In genomic region chr1:61053712-61054608, GRCh38 we compare ENCODE assay signal across 8 cellular contexts. TPM values are rescaled to one million over a fixed set of nuclear protein-coding genes. Genes with fewer than 3 reads are reported as not detected.
DNase-seq lines count a peak whose midpoint lies in the region; ATAC-seq, FAIRE-seq and TF ChIP-seq lines count a peak whose summit lies in the region.

No MANE protein-coding gene starts in this region.

- POLR2A ChIA-PET in activated CD4-positive, alpha-beta memory T cell treated with anti-CD3 and anti-CD28 coated beads for 36 hours (lab: Charles Lee) = interaction anchor here (4.7 kb wide), 1 partner anchor 24 kb away, joined by 31 read pairs; no protein-coding TSS in a partner anchor

- DNase-seq in GM12865 (ENCODE audit: low read depth) (no peak), Right ventricle myocardium inferior (ENCODE audit: missing footprints) (peak; percentile 86), pancreas (peak; percentile 27 to 78 (median 46)), DMS79 (lab: John Stamatoyannopoulos, UW) (no peak), NCI-H187 (lab: John Stamatoyannopoulos, UW) (no peak), NCI-H146 treated with DMSO at 0.1 percent for 48 hours (lab: John Stamatoyannopoulos, UW; ENCODE audit: unreplicated experiment) (no peak)
- peak; percentile 41 for DNase-seq in activated CD4-positive, alpha-beta memory T cell treated with anti-CD3 and anti-CD28 coated beads for 36 hours
- DNase-seq in effector CD8-positive, alpha-beta T cell (lab: John Stamatoyannopoulos, UW) = no peak

- no peak for TF ChIP-seq CTCF in GM12865 (IDR thresholded peaks at IDR 0.05; ENCODE audit: insufficient read depth, low read depth, low read length, missing control alignments)
- no peak for TF ChIP-seq CTCF in pancreas (IDR thresholded peaks at IDR 0.05)

- H3K27me3 Mint-ChIP-seq in activated CD4-positive, alpha-beta memory T cell treated with anti-CD3 and anti-CD28 coated beads for 36 hours = peaks cover 59% of the 10 kb centered on the region

- no peaks in the 10 kb centered on the region for H3K36me3 Mint-ChIP-seq in activated CD4-positive, alpha-beta memory T cell treated with anti-CD3 and anti-CD28 coated beads for 36 hours

- peak overlapping the region in 3 of 4 donors; percentile 13 to 91 (median 36) for H3K27ac ChIP-seq in pancreas

- no peak overlapping the region for H3K27ac Mint-ChIP-seq in activated CD4-positive, alpha-beta memory T cell treated with anti-CD3 and anti-CD28 coated beads for 36 hours

- WGBS in pancreas, 2 donors = 14 to 21% methylated on average over 50 to 55 of the region's 55 CpGs

- H3K27me3 ChIP-seq in pancreas = no peaks in the 10 kb centered on the region

- H3K9me3 Mint-ChIP-seq in activated CD4-positive, alpha-beta memory T cell treated with anti-CD3 and anti-CD28 coated beads for 36 hours = no peaks in the 10 kb centered on the region

- FAIRE-seq in pancreas (lab: Jason Lieb, UNC) = no peak

- intact Hi-C loops in activated CD4-positive, alpha-beta memory T cell treated with anti-CD3 and anti-CD28 coated beads for 36 hours (cut with micrococcal nuclease) = loop anchor here (5.0 to 10.0 kb wide), 4 partner anchors 103 to 798 kb away; no protein-coding TSS in a partner anchor
- intact Hi-C loops in Right ventricle myocardium inferior (cut with DNase I) (loop anchor here (1.0 to 10.0 kb wide), 6 partner anchors 23 to 798 kb away; partner anchors contain the start of gene PATJ), pancreas (cut with DNase I) (loop anchor here in 1 of 3 donors (10.0 kb wide), 1 partner anchor 281 kb away; no protein-coding TSS in a partner anchor)

- no peaks in the 10 kb centered on the region for H3K36me3 ChIP-seq in pancreas

- peak overlapping the region; percentile 69 for H3K4me3 Mint-ChIP-seq in activated CD4-positive, alpha-beta memory T cell treated with anti-CD3 and anti-CD28 coated beads for 36 hours

- peaks cover 6 to 22% (median 8%) of the 10 kb centered on the region in 3 donors for H3K4me1 ChIP-seq in pancreas

- H3K4me3 ChIP-seq in GM12865 (ENCODE audit: low read depth, low read length) = peak overlapping the region; percentile 10
- H3K4me3 ChIP-seq in pancreas = peak overlapping the region; percentile 2 to 47 (median 22)

- H3K9me3 ChIP-seq in pancreas = no peaks in the 10 kb centered on the region

- ATAC-seq in Right ventricle myocardium inferior (peak; percentile 30), pancreas (peak in 1 of 4 donors; percentile 14)

- CTCF ChIA-PET in activated CD4-positive, alpha-beta memory T cell treated with anti-CD3 and anti-CD28 coated beads for 36 hours (lab: Charles Lee) = interaction anchor here (0.6 to 2.1 kb wide), 5 partner anchors 9 to 535 kb away, joined by 3 to 5 read pairs (median 3); no protein-coding TSS in a partner anchor

- H3K4me1 Mint-ChIP-seq in activated CD4-positive, alpha-beta memory T cell treated with anti-CD3 and anti-CD28 coated beads for 36 hours (ENCODE audit: low read depth) = peaks cover 31% of the 10 kb centered on the region

RNA-seq across cellular contexts. Expression of gene NFIA, which starts 28.4 kb away (rescaled TPM):
- total RNA-seq in activated CD4-positive, alpha-beta memory T cell treated with anti-CD3 and anti-CD28 coated beads for 36 hours = 1 to 10 TPM; 5.3 to 7.1 TPM
- total RNA-seq in Right ventricle myocardium inferior (97.6 TPM), pancreas (10 to 100 TPM; 29.0 to 48.1 (median 32.8) TPM)
- polyA plus RNA-seq in pancreas = 1 to 10 TPM; 4.9 to 5.6 TPM

Comparison
In these comparisons a context has a peak if more than half of its experiments do, and no peak if none do; other contexts are left out.
1. DNase-seq: peak in activated CD4-positive, alpha-beta memory T cell treated with anti-CD3 and anti-CD28 coated beads for 36 hours (single experiment), Right ventricle myocardium inferior (single experiment) and pancreas (6 of 6); none in GM12865 (single experiment), DMS79 (single experiment), effector CD8-positive, alpha-beta T cell (single experiment), NCI-H187 (0 of 2) and NCI-H146 treated with DMSO at 0.1 percent for 48 hours (single experiment).